ENCODE assay signal across 29 cellular contexts in genomic region chr2:201348758-201349157, GRCh38.
"Had no signal": no experiment of that assay in that cellular context is flagged by ENCODE, and none has a peak within 500 bp of the region (broad histone marks: within the 10 kb centered on the region; RNA-seq: fewer than 3 reads in every experiment).

No MANE protein-coding gene starts in this region.

- H3K4me1 ChIP-seq: foreskin keratinocyte, left lung, prostate gland, testis had no signal

- H3K79me2 ChIP-seq: hepatocyte had no signal

- DNase-seq: effector CD8-positive, alpha-beta T cell; foreskin keratinocyte; heart left ventricle; left cardiac atrium; left lung; mesenchymal stem cell; mucosa of descending colon; naive B cell; nucleus accumbens; sigmoid colon; stimulated activated CD4-positive, alpha-beta T cell treated with anti-CD3 and anti-CD28 coated beads, Interleukin-2, amount 100 ng/mL, for 24 hours; stimulated activated CD4-positive, alpha-beta T cell treated with anti-CD3 and anti-CD28 coated beads, Interleukin-4, amount 100 ng/mL, for 24 hours; stimulated activated naive CD8-positive, alpha-beta T cell treated with anti-CD3 and anti-CD28 coated beads, Interleukin-15, Interleukin-2, amounts not matched to agents 100 U/mL and 50 U/mL, for 24 hours; substantia nigra; testis; tibial artery had no signal

- H3K27me3 Mint-ChIP-seq: naive B cell; natural killer cell treated with Interleukin-12 subunit alpha and Interleukin-12 subunit beta and Interleukin-15 and Interleukin-18, amount 100 ng/mL, for 72 hours; stimulated activated memory B cell treated with anti-CD40 and anti-IgM and Interleukin-4, amounts not matched to agents 10 μg/mL and 1 μg/mL and 100 μg/mL, for 72 hours; type B pancreatic cell had no signal

- H3K36me3 ChIP-seq: prostate gland had no signal

- H3K4me2 ChIP-seq: hepatocyte had no signal

- H3K9me3 ChIP-seq: esophagus muscularis mucosa, gastroesophageal sphincter, heart left ventricle, left lung, mucosa of descending colon, prostate gland, right atrium auricular region, sigmoid colon, testis, tibial artery had no signal

- H3K4me3 ChIP-seq: esophagus muscularis mucosa, gastroesophageal sphincter, heart left ventricle, hepatocyte, left lung, mucosa of descending colon, prostate gland, right atrium auricular region, sigmoid colon, testis, tibial artery had no signal

- H3K36me3 Mint-ChIP-seq: mesothelial cell of epicardium, type B pancreatic cell had no signal

- H3K4me3 Mint-ChIP-seq: endodermal cell; mesothelial cell of epicardium; naive B cell; natural killer cell treated with Interleukin-12 subunit alpha and Interleukin-12 subunit beta and Interleukin-15 and Interleukin-18, amount 100 ng/mL, for 72 hours; stimulated activated memory B cell treated with anti-CD40 and anti-IgM and Interleukin-4, amounts not matched to agents 10 μg/mL and 1 μg/mL and 100 μg/mL, for 72 hours; type B pancreatic cell had no signal

- FAIRE-seq: colon, islet of Langerhans had no signal

- H3K27me3 ChIP-seq: esophagus muscularis mucosa, foreskin keratinocyte, gastroesophageal sphincter, heart left ventricle, hepatocyte, left lung, right atrium auricular region, sigmoid colon, testis, tibial artery had no signal

- H3K4me1 Mint-ChIP-seq: mesothelial cell of epicardium had no signal

- H3K27ac ChIP-seq: epithelial cell of prostate, esophagus muscularis mucosa, foreskin keratinocyte, gastroesophageal sphincter, heart left ventricle, hepatocyte, left lung, prostate gland, right atrium auricular region, sigmoid colon, testis, tibial artery had no signal

- H3K9me3 Mint-ChIP-seq: endodermal cell; mesothelial cell of epicardium; naive B cell; natural killer cell treated with Interleukin-12 subunit alpha and Interleukin-12 subunit beta and Interleukin-15 and Interleukin-18, amount 100 ng/mL, for 72 hours; stimulated activated memory B cell treated with anti-CD40 and anti-IgM and Interleukin-4, amounts not matched to agents 10 μg/mL and 1 μg/mL and 100 μg/mL, for 72 hours; type B pancreatic cell had no signal

- H3K27ac Mint-ChIP-seq: endodermal cell; mesothelial cell of epicardium; natural killer cell treated with Interleukin-12 subunit alpha and Interleukin-12 subunit beta and Interleukin-15 and Interleukin-18, amount 100 ng/mL, for 72 hours; stimulated activated memory B cell treated with anti-CD40 and anti-IgM and Interleukin-4, amounts not matched to agents 10 μg/mL and 1 μg/mL and 100 μg/mL, for 72 hours; type B pancreatic cell had no signal

- H2AFZ ChIP-seq: hepatocyte had no signal

- ATAC-seq: foreskin keratinocyte; gastroesophageal sphincter; heart left ventricle; left cardiac atrium; left lung; mucosa of descending colon; natural killer cell treated with Interleukin-12 subunit alpha and Interleukin-12 subunit beta and Interleukin-15 and Interleukin-18, amount 100 ng/mL, for 72 hours; stimulated activated memory B cell treated with anti-CD40 and anti-IgM and Interleukin-4, amounts not matched to agents 10 μg/mL and 1 μg/mL and 100 μg/mL, for 72 hours; stimulated activated naive CD8-positive, alpha-beta T cell treated with anti-CD3 and anti-CD28 coated beads, Interleukin-15, Interleukin-2, amounts not matched to agents 100 U/mL and 50 U/mL, for 24 hours had no signal
